9 cellular contexts compared by ENCODE assay signal in genomic region chr14:22221508-22221907, GRCh38.
DNase-seq lines count a peak whose midpoint lies in the region; ATAC-seq and TF ChIP-seq lines count a peak whose summit lies in the region.
"Had no signal": no experiment of that assay in that cellular context is flagged by ENCODE, and none has a peak within 500 bp of the region (broad histone marks: within the 10 kb centered on the region; RNA-seq: fewer than 3 reads in every experiment).

No MANE protein-coding gene starts in this region.

- H3K4me3 ChIP-seq in GM06990 (replicated peaks; ENCODE audit: low read depth, low read length) (no peak overlapping the region), OCI-LY3 (ENCODE audit: low read length) (peak overlapping the region; percentile 28; the same call in 1 of the 2 replicates), esophagus squamous epithelium (no peak overlapping the region)

- intact Hi-C loops in esophagus squamous epithelium (cut with DNase I) = no loop called here

- peak overlapping the region; percentile 60 for H3K4me2 ChIP-seq in OCI-LY3 (ENCODE audit: low read length)

- no peak overlapping the region for H3K27ac ChIP-seq in OCI-LY3 (ENCODE audit: low read length)
- H3K27ac ChIP-seq in esophagus squamous epithelium = no peak overlapping the region

- DNase-seq in A172 (ENCODE audit: low spot score) = peak; percentile 8
- DNase-seq in GM06990 (ENCODE audit: extremely low read depth, insufficient read length) = no peak
- peak; percentile 9 for DNase-seq in dermis blood vessel endothelial cell
- no peak for DNase-seq in esophagus squamous epithelium (lab: John Stamatoyannopoulos, UW)
- no peak for DNase-seq in NCI-H748 (lab: John Stamatoyannopoulos, UW; ENCODE audit: unreplicated experiment)
- DNase-seq in anterior cingulate cortex (lab: John Stamatoyannopoulos, UW) = no peak
- DNase-seq: activated CD8-positive, alpha-beta memory T cell treated with anti-CD3 and anti-CD28 coated beads for 24 hours had no signal

- no peak overlapping the region for H2AFZ ChIP-seq in OCI-LY3 (ENCODE audit: low read depth, low read length)

- H3K27me3 ChIP-seq in GM06990 (replicated peaks; ENCODE audit: control insufficient read depth, insufficient read depth, low read length) (no peaks in the 10 kb centered on the region; the same call in 1 of the 2 replicates), OCI-LY3 (ENCODE audit: low read depth, low read length) (no peaks in the 10 kb centered on the region), esophagus squamous epithelium (peaks cover 0 to 18% (median 0%) of the 10 kb centered on the region in 4 donors)

- H3K36me3 ChIP-seq in GM06990 (ENCODE audit: control insufficient read depth, insufficient read depth, low read length) (no peaks in the 10 kb centered on the region), OCI-LY3 (replicated peaks; ENCODE audit: low read depth, low read length) (no peaks in the 10 kb centered on the region), esophagus squamous epithelium (no peaks in the 10 kb centered on the region)

- no peaks in the 10 kb centered on the region for H3K79me2 ChIP-seq in OCI-LY3 (ENCODE audit: low read length)

- no peaks in the 10 kb centered on the region for H4K20me1 ChIP-seq in OCI-LY3 (ENCODE audit: insufficient read depth, low read length)

- peaks cover 62% of the 10 kb centered on the region for H3K4me1 ChIP-seq in OCI-LY3 (ENCODE audit: low read length)
- no peaks in the 10 kb centered on the region for H3K4me1 ChIP-seq in esophagus squamous epithelium

- no peak for ATAC-seq in GM21723 (IDR thresholded peaks at IDR 0.05; ENCODE audit: unreplicated experiment)

- 38 to 45% methylated on average over 3 of the region's 3 CpGs for WGBS in esophagus squamous epithelium, 2 donors

- H3K9me3 ChIP-seq in OCI-LY3 (ENCODE audit: insufficient read depth, low read length) (no peaks in the 10 kb centered on the region), esophagus squamous epithelium (no peaks in the 10 kb centered on the region)

- no peak overlapping the region; the same call in 1 of the 2 replicates for H3K9ac ChIP-seq in OCI-LY3 (ENCODE audit: low read length)

- no peak for TF ChIP-seq POLR2A in esophagus squamous epithelium (IDR thresholded peaks at IDR 0.05)

- TF ChIP-seq CTCF in GM06990 (IDR thresholded peaks at IDR 0.05; ENCODE audit: insufficient read depth, low read length, poor library complexity, severe bottlenecking) (peak; percentile 57), OCI-LY3 (IDR thresholded peaks at IDR 0.05; ENCODE audit: low read depth, low read length) (peak; percentile 70), esophagus squamous epithelium (IDR thresholded peaks at IDR 0.05) (peak in 2 of 6 experiments; percentile 19)

Comparison
In these comparisons a context has a peak if more than half of its experiments do, and no peak if none do; other contexts are left out.
1. DNase-seq: peak in A172 (single experiment) and dermis blood vessel endothelial cell (single experiment); none in GM06990 (single experiment), esophagus squamous epithelium (single experiment), NCI-H748 (single experiment) and anterior cingulate cortex (0 of 58).